20 cellular contexts compared by ENCODE assay signal in the genomic region with DNA sequence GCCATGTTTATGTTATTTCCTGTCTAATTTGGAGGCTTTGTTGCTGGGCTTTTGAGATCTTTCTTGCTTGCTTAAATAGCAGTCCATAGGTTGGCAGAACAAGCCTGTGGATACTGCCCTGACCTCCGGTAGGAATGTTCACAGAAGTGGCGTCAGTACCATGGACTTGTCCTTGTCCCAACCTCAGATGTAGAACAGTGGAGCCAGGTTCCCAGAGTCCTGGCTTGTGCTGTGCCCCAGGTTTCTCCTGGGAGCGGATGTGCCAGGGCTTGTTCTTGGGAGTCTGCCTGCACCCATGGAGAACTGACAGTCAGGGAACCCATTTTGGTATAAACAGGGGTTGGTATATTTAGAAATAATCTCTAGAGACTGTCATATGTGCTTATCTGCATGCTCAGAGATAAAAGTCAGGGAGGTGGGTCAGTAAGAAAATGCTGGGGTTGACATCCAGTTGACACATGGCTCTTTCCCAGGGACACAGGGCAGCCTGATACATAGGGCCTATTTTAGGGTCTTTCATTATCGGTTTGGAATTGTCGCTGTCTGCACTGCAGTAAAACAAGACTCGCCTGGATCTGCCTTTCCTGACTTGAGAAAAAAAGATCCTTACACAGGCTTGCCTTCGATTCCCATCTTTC. TPM values are rescaled to one million over a fixed set of nuclear protein-coding genes. Genes with fewer than 3 reads are reported as not detected.
DNase-seq lines count a peak whose midpoint lies in the region; ATAC-seq and TF ChIP-seq lines count a peak whose summit lies in the region.
"Had no signal": no experiment of that assay in that cellular context is flagged by ENCODE, and none has a peak within 500 bp of the region (broad histone marks: within the 10 kb centered on the region; RNA-seq: fewer than 3 reads in every experiment).

No MANE protein-coding gene starts in this region.

- no peaks in the 10 kb centered on the region for H3K36me3 Mint-ChIP-seq in activated T-helper 1 cell treated with anti-CD3 and anti-CD28 coated beads, Interleukin-12 subunit alpha, Interleukin-12 subunit beta, Interleukin-2, Interleukin-4 antibody, amounts not matched to agents 30 ng/mL and 10 ng/mL and 1 ng/mL, durations not matched to agents 14 hours and 24 hours and 36 hours (ENCODE audit: low read depth)
- H3K36me3 Mint-ChIP-seq in activated CD4-positive, alpha-beta memory T cell treated with anti-CD3 and anti-CD28 coated beads for 36 hours = peaks cover 2% of the 10 kb centered on the region

- TF ChIP-seq POLR2A in transverse colon (IDR thresholded peaks at IDR 0.05) = no peak

- H3K9ac ChIP-seq in muscle layer of colon (ENCODE audit: low read length) = no peak overlapping the region
- H3K9ac ChIP-seq: parathyroid adenoma had no signal

- H3K9me3 Mint-ChIP-seq in activated T-helper 1 cell treated with anti-CD3 and anti-CD28 coated beads, Interleukin-12 subunit alpha, Interleukin-12 subunit beta, Interleukin-2, Interleukin-4 antibody, amounts not matched to agents 30 ng/mL and 10 ng/mL and 1 ng/mL, durations not matched to agents 14 hours and 24 hours and 36 hours = peaks cover 18% of the 10 kb centered on the region
- peaks cover 14% of the 10 kb centered on the region for H3K9me3 Mint-ChIP-seq in activated CD4-positive, alpha-beta memory T cell treated with anti-CD3 and anti-CD28 coated beads for 36 hours

- CTCF ChIA-PET in activated CD4-positive, alpha-beta memory T cell treated with anti-CD3 and anti-CD28 coated beads for 36 hours (lab: Charles Lee) = no interaction called here

- H3K36me3 ChIP-seq in cardiac muscle cell (no peaks in the 10 kb centered on the region), muscle layer of colon (ENCODE audit: insufficient read depth, low read length) (no peaks in the 10 kb centered on the region), transverse colon (no peaks in the 10 kb centered on the region)
- H3K36me3 ChIP-seq: MG63 had no signal

- DNase-seq in caudate nucleus (lab: John Stamatoyannopoulos, UW) = peak in 3 of 61 donors; percentile 7 to 39 (median 9)
- DNase-seq in cardiac muscle cell (ENCODE audit: low read depth in 1 of 2, low spot score in 1 of 2) = peak in 1 of 2 donors; percentile 72
- DNase-seq in transverse colon = no peak
- no peak for DNase-seq in activated T-helper 1 cell treated with anti-CD3 and anti-CD28 coated beads, Interleukin-12 subunit alpha, Interleukin-12 subunit beta, Interleukin-2, Interleukin-4 antibody, amounts not matched to agents 30 ng/mL and 10 ng/mL and 1 ng/mL, durations not matched to agents 14 hours and 24 hours and 36 hours (ENCODE audit: low spot score)
- DNase-seq in activated CD4-positive, alpha-beta memory T cell treated with anti-CD3 and anti-CD28 coated beads for 36 hours = no peak
- no peak for DNase-seq in DMS153 treated with DMSO at 0.1 percent for 48 hours (lab: John Stamatoyannopoulos, UW; ENCODE audit: unreplicated experiment)
- DNase-seq: amniotic stem cell; cortex of kidney; islet precursor cell; MG63; NCI-H1694 treated with DMSO at 0.1 percent for 48 hours; NCI-H226; stimulated activated naive CD8-positive, alpha-beta T cell treated with anti-CD3 and anti-CD28 coated beads, Interleukin-15, Interleukin-2, amounts not matched to agents 100 U/mL and 50 U/mL, for 24 hours; T-helper 1 cell had no signal

- intact Hi-C loops in transverse colon (cut with DNase I; ENCODE audit: low total_unique reads) = loop anchor here (10.0 kb wide), 1 partner anchor 99 kb away; no protein-coding TSS in a partner anchor
- intact Hi-C loops in activated T-helper 1 cell treated with anti-CD3 and anti-CD28 coated beads, Interleukin-12 subunit alpha, Interleukin-12 subunit beta, Interleukin-2, Interleukin-4 antibody, amounts not matched to agents 30 ng/mL and 10 ng/mL and 1 ng/mL, durations not matched to agents 14 hours and 24 hours and 36 hours (cut with micrococcal nuclease) = no loop called here
- intact Hi-C loops in activated CD4-positive, alpha-beta memory T cell treated with anti-CD3 and anti-CD28 coated beads for 36 hours (cut with micrococcal nuclease) = no loop called here

- in situ Hi-C loops in transverse colon (cut with MboI; ENCODE audit: low pct_ligation_motif_present in 1 of 4, low pct_unique_long_range_greater_than_20kb in 1 of 4, low sequenced_read_pairs in 3 of 4) = no loop called here

- no peak overlapping the region for H3K4me3 Mint-ChIP-seq in activated T-helper 1 cell treated with anti-CD3 and anti-CD28 coated beads, Interleukin-12 subunit alpha, Interleukin-12 subunit beta, Interleukin-2, Interleukin-4 antibody, amounts not matched to agents 30 ng/mL and 10 ng/mL and 1 ng/mL, durations not matched to agents 14 hours and 24 hours and 36 hours
- no peak overlapping the region for H3K4me3 Mint-ChIP-seq in activated CD4-positive, alpha-beta memory T cell treated with anti-CD3 and anti-CD28 coated beads for 36 hours
- H3K4me3 Mint-ChIP-seq: B cell had no signal

- no peak for ATAC-seq in HG02759 (IDR thresholded peaks at IDR 0.05; ENCODE audit: unreplicated experiment)
- ATAC-seq: stimulated activated naive CD8-positive, alpha-beta T cell treated with anti-CD3 and anti-CD28 coated beads, Interleukin-15, Interleukin-2, amounts not matched to agents 100 U/mL and 50 U/mL, for 24 hours had no signal

- POLR2A ChIA-PET in activated CD4-positive, alpha-beta memory T cell treated with anti-CD3 and anti-CD28 coated beads for 36 hours (lab: Charles Lee) = no interaction called here

- H3K4me3 ChIP-seq in cardiac muscle cell (no peak overlapping the region), muscle layer of colon (ENCODE audit: low read depth in 1 of 2, low read length in 2 of 2) (no peak overlapping the region), transverse colon (no peak overlapping the region)
- H3K4me3 ChIP-seq: MG63 had no signal

- H3K27me3 ChIP-seq in cardiac muscle cell = no peaks in the 10 kb centered on the region
- H3K27me3 ChIP-seq in muscle layer of colon (ENCODE audit: control insufficient read depth in 1 of 2, insufficient read depth in 2 of 2, low read length in 2 of 2) = no peaks in the 10 kb centered on the region
- H3K27me3 ChIP-seq in transverse colon = no peaks in the 10 kb centered on the region
- H3K27me3 ChIP-seq: MG63 had no signal

- H3K4me1 ChIP-seq in cardiac muscle cell (ENCODE audit: low read depth) (peaks cover 47% of the 10 kb centered on the region), muscle layer of colon (ENCODE audit: insufficient read depth, low read length) (peaks cover 58% of the 10 kb centered on the region), transverse colon (peaks cover 0 to 14% (median 1%) of the 10 kb centered on the region in 4 donors)
- H3K4me1 ChIP-seq: parathyroid adenoma had no signal

- TF ChIP-seq EP300 in transverse colon (IDR thresholded peaks at IDR 0.05; ENCODE audit: low read depth) = peak; percentile 83

- no peaks in the 10 kb centered on the region for H3K9me3 ChIP-seq in cardiac muscle cell (ENCODE audit: low read depth)
- H3K9me3 ChIP-seq in muscle layer of colon (ENCODE audit: low read length) = no peaks in the 10 kb centered on the region
- no peaks in the 10 kb centered on the region for H3K9me3 ChIP-seq in transverse colon

- 65 to 67% methylated on average over 2 to 7 of the region's 7 CpGs for WGBS in transverse colon (ENCODE audit: low coverage in 1 of 2), 2 donors

- TF ChIP-seq CTCF in cardiac muscle cell (IDR thresholded peaks at IDR 0.05; ENCODE audit: low read depth, low read length) (no peak), transverse colon (IDR thresholded peaks at IDR 0.05) (no peak)

- H3K27ac ChIP-seq in caudate nucleus (ENCODE audit: low read depth, low read length) (peak overlapping the region; percentile 36), cardiac muscle cell (peak overlapping the region; percentile 99), muscle layer of colon (ENCODE audit: low read depth, low read length) (peak overlapping the region; percentile 83), transverse colon (peak overlapping the region; percentile 74 to 89 (median 79))
- H3K27ac ChIP-seq: parathyroid adenoma, VCaP had no signal

- peaks cover 2% of the 10 kb centered on the region for H3K27me3 Mint-ChIP-seq in activated T-helper 1 cell treated with anti-CD3 and anti-CD28 coated beads, Interleukin-12 subunit alpha, Interleukin-12 subunit beta, Interleukin-2, Interleukin-4 antibody, amounts not matched to agents 30 ng/mL and 10 ng/mL and 1 ng/mL, durations not matched to agents 14 hours and 24 hours and 36 hours (ENCODE audit: insufficient read depth)
- H3K27me3 Mint-ChIP-seq in activated CD4-positive, alpha-beta memory T cell treated with anti-CD3 and anti-CD28 coated beads for 36 hours = peaks cover 8% of the 10 kb centered on the region

- no peaks in the 10 kb centered on the region for H3K4me1 Mint-ChIP-seq in activated T-helper 1 cell treated with anti-CD3 and anti-CD28 coated beads, Interleukin-12 subunit alpha, Interleukin-12 subunit beta, Interleukin-2, Interleukin-4 antibody, amounts not matched to agents 30 ng/mL and 10 ng/mL and 1 ng/mL, durations not matched to agents 14 hours and 24 hours and 36 hours (ENCODE audit: low read depth)
- H3K4me1 Mint-ChIP-seq in activated CD4-positive, alpha-beta memory T cell treated with anti-CD3 and anti-CD28 coated beads for 36 hours (ENCODE audit: low read depth) = no peaks in the 10 kb centered on the region
- H3K4me1 Mint-ChIP-seq: B cell had no signal

- H3K27ac Mint-ChIP-seq in activated T-helper 1 cell treated with anti-CD3 and anti-CD28 coated beads, Interleukin-12 subunit alpha, Interleukin-12 subunit beta, Interleukin-2, Interleukin-4 antibody, amounts not matched to agents 30 ng/mL and 10 ng/mL and 1 ng/mL, durations not matched to agents 14 hours and 24 hours and 36 hours = no peak overlapping the region
- H3K27ac Mint-ChIP-seq in activated CD4-positive, alpha-beta memory T cell treated with anti-CD3 and anti-CD28 coated beads for 36 hours = no peak overlapping the region
- H3K27ac Mint-ChIP-seq: activated T-helper 2 cell treated with anti-CD3 and anti-CD28 coated beads, Interferon-gamma antibody, Interleukin-2, Interleukin-4, amounts not matched to agents 10 μg/mL and 5 μg/mL and 100 μg/mL, durations not matched to agents 14 hours and 24 hours and 36 hours; B cell had no signal

RNA-seq across cellular contexts. Expression of gene CACNA1C, which starts 22.9 kb away (rescaled TPM):
- 53.9 and 77.8 TPM in 2 replicates for total RNA-seq in cardiac muscle cell
- 30.4 and 40.8 TPM in 2 replicates for polyA plus RNA-seq in cardiac muscle cell
- total RNA-seq in transverse colon = 10 to 100 TPM; 18.8 to 35.2 (median 24.8) TPM
- 0.18 and 0.27 TPM in 2 replicates for total RNA-seq in activated T-helper 1 cell treated with anti-CD3 and anti-CD28 coated beads, Interleukin-12 subunit alpha, Interleukin-12 subunit beta, Interleukin-2, Interleukin-4 antibody, amounts not matched to agents 30 ng/mL and 10 ng/mL and 1 ng/mL, durations not matched to agents 14 hours and 24 hours and 36 hours
- total RNA-seq in activated CD4-positive, alpha-beta memory T cell treated with anti-CD3 and anti-CD28 coated beads for 36 hours = under 1 TPM; 0.07 to 0.12 TPM

Comparison
In these comparisons a context has a peak if more than half of its experiments do, and no peak if none do; other contexts are left out.
1. H3K27ac ChIP-seq: peak in every context shown above with its lines; median percentile 99 in cardiac muscle cell; 83 in muscle layer of colon; 79 in transverse colon; 36 in caudate nucleus.
2. RNA of gene CACNA1C, which starts 22.9 kb away (total RNA-seq): 53.9 to 77.8 TPM in cardiac muscle cell and 18.8 to 35.2 TPM in transverse colon; 0.18 to 0.27 TPM in activated T-helper 1 cell treated with anti-CD3 and anti-CD28 coated beads, Interleukin-12 subunit alpha, Interleukin-12 subunit beta, Interleukin-2, Interleukin-4 antibody, amounts not matched to agents 30 ng/mL and 10 ng/mL and 1 ng/mL, durations not matched to agents 14 hours and 24 hours and 36 hours and 0.07 to 0.12 TPM in activated CD4-positive, alpha-beta memory T cell treated with anti-CD3 and anti-CD28 coated beads for 36 hours; every median in the first group is over 10 times any median in the second.